14 cellular contexts compared by ENCODE assay signal in the genomic region with DNA sequence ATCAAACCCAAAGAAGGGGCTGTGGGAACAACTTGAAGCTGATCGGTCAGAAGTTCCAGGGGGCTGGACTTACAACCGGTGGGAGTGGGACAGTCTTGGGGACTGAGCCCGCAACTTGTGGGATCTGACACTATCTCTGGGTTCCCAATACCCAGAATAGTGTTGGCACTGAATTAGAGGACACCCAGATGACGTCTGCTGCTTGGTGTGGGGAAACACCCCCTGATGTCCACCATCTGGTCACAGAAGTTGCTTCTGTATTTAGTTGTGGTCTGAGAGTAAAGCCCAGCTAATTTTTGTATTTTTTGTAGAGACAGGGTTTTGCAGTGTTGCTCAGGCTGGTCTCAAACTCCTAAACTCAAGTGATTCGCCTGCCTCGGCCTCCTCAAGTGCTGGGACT. TPM values are rescaled to one million over a fixed set of nuclear protein-coding genes. Genes with fewer than 3 reads are reported as not detected.
A peak's percentile ranks its signal among the peaks of the same experiment; 100 is the strongest.
DNase-seq lines count a peak whose midpoint lies in the region; TF ChIP-seq lines count a peak whose summit lies in the region.
"Had no signal": no experiment of that assay in that cellular context is flagged by ENCODE, and none has a peak within 500 bp of the region (broad histone marks: within the 10 kb centered on the region; RNA-seq: fewer than 3 reads in every experiment).

No MANE protein-coding gene starts in this region.

- CTCF ChIA-PET in Calu3 (lab: Charles Lee) (no interaction called here), RWPE1 (lab: Yijun Ruan, JAX) (interaction anchor here (0.6 kb wide), 1 partner anchor 116 kb away, joined by 3 read pairs; no protein-coding TSS in a partner anchor)

- H3K4me3 Mint-ChIP-seq in Calu3 (ENCODE audit: low read depth, unreplicated experiment) = no peak overlapping the region
- H3K4me3 Mint-ChIP-seq: CD8-positive, alpha-beta T cell had no signal

- in situ Hi-C loops in G401 (cut with HindIII; ENCODE audit: low sequenced_read_pairs) = no loop called here

- H3K27ac ChIP-seq in RWPE1 = peak overlapping the region; percentile 58
- H3K27ac ChIP-seq: 22Rv1 had no signal

- H3K9me3 Mint-ChIP-seq in Calu3 (ENCODE audit: low read depth, unreplicated experiment) = no peaks in the 10 kb centered on the region
- H3K9me3 Mint-ChIP-seq: CD8-positive, alpha-beta T cell had no signal

- POLR2A ChIA-PET in RWPE1 (lab: Yijun Ruan, JAX; ENCODE audit: low non-redundant PET) = no interaction called here

- TF ChIP-seq CTCF in Calu3 (IDR thresholded peaks at IDR 0.05; ENCODE audit: unreplicated experiment) = no peak
- no peak for TF ChIP-seq CTCF in RWPE1 (conservative IDR thresholded peaks at IDR 0.05; ENCODE audit: low read depth)
- TF ChIP-seq CTCF in fibroblast of mammary gland (conservative IDR thresholded peaks at IDR 0.05; ENCODE audit: control insufficient read depth, insufficient read depth, low read depth, low read length) = no peak

- BruUV-seq in Calu3 (replicated peaks; lab: Mats Ljungman, UMichigan) = no TSS peak

- peak overlapping the region; percentile 7 for H3K27ac Mint-ChIP-seq in Calu3 (ENCODE audit: unreplicated experiment)
- H3K27ac Mint-ChIP-seq: CD8-positive, alpha-beta T cell had no signal

- peak; percentile 57 for DNase-seq in DMS 273 (lab: John Stamatoyannopoulos, UW; ENCODE audit: unreplicated experiment)
- DNase-seq in DMS 273 treated with DMSO at 0.1 percent for 48 hours (lab: John Stamatoyannopoulos, UW) = no peak
- DNase-seq in Calu3 = no peak
- DNase-seq in RWPE1 (ENCODE audit: low spot score) = no peak
- DNase-seq in fibroblast of mammary gland (ENCODE audit: low read depth) = peak; percentile 14
- DNase-seq in G401 (ENCODE audit: low spot score) = no peak
- DNase-seq in posterior cingulate gyrus = no peak
- DNase-seq in germinal center (ENCODE audit: low spot score) = no peak
- DNase-seq: CD8-positive, alpha-beta T cell; MG63; NCI-H187 treated with DMSO at 0.1 percent for 48 hours; NCI-H446; PC-9 had no signal

- no peak overlapping the region for H3K4me3 ChIP-seq in fibroblast of mammary gland (ENCODE audit: control insufficient read depth, low read depth, low read length)
- H3K4me3 ChIP-seq: MG63, PC-9 had no signal

- H3K36me3 Mint-ChIP-seq in Calu3 (ENCODE audit: insufficient read depth, unreplicated experiment) = peaks cover 75% of the 10 kb centered on the region

- H3K27me3 Mint-ChIP-seq in Calu3 (ENCODE audit: unreplicated experiment) = no peaks in the 10 kb centered on the region

- intact Hi-C loops in Calu3 (cut with micrococcal nuclease; ENCODE audit: unreplicated experiment) (no loop called here), posterior cingulate gyrus (cut with DNase I) (no loop called here)

- peaks cover 10% of the 10 kb centered on the region for H3K4me1 Mint-ChIP-seq in Calu3 (ENCODE audit: low read depth, unreplicated experiment)

RNA-seq across cellular contexts. Expression of gene SERBP1, which starts 28.8 kb away (rescaled TPM):
- 216 and 226 TPM in 2 replicates for total RNA-seq in Calu3 (2022)
- total RNA-seq in G401 (2014; rRNA removed; shearing (Covaris generic)) = 453 and 578 TPM in 2 replicates

Comparison
In these comparisons a context has a peak if more than half of its experiments do, and no peak if none do; other contexts are left out.
1. DNase-seq: peak in DMS 273 (single experiment) and fibroblast of mammary gland (single experiment); none in DMS 273 treated with DMSO at 0.1 percent for 48 hours (single experiment), Calu3 (single experiment), RWPE1 (single experiment), G401 (single experiment), posterior cingulate gyrus (0 of 10) and germinal center (single experiment).